Comparison of ENCODE assay signal across 20 cellular contexts in genomic region chr5:176789873-176790615, GRCh38. TPM values are rescaled to one million over a fixed set of nuclear protein-coding genes. Genes with fewer than 3 reads are reported as not detected.
DNase-seq lines count a peak whose midpoint lies in the region; ATAC-seq, FAIRE-seq and TF ChIP-seq lines count a peak whose summit lies in the region.
"Had no signal": no experiment of that assay in that cellular context is flagged by ENCODE, and none has a peak within 500 bp of the region (broad histone marks: within the 10 kb centered on the region; RNA-seq: fewer than 3 reads in every experiment).

No MANE protein-coding gene starts in this region.

- intact Hi-C loops in natural killer cell (cut with micrococcal nuclease), result no loop called here

- peak; percentile 34 for DNase-seq in natural killer cell treated with Interleukin-12 subunit alpha and Interleukin-12 subunit beta and Interleukin-15 and Interleukin-18, amount 100 ng/mL, for 72 hours (ENCODE audit: low spot score)
- DNase-seq in natural killer cell (no peak), NCI-H345 treated with DMSO at 0.1 percent for 48 hours (lab: John Stamatoyannopoulos, UW; ENCODE audit: unreplicated experiment) (peak; percentile 37), foreskin keratinocyte (peak in 1 of 2 donors; percentile 60), urothelium cell line (ENCODE audit: low spot score) (peak; percentile 35)
- no peak for DNase-seq in activated naive CD4-positive, alpha-beta T cell treated with anti-CD3 and anti-CD28 coated beads, Interleukin-2, amount 50 U/mL, for 16 hours
- no peak for DNase-seq in stimulated activated CD4-positive, alpha-beta T cell treated with anti-CD3 and anti-CD28 coated beads, Interleukin-4, amount 100 ng/mL, for 24 hours
- DNase-seq: activated CD4-positive, CD25-positive, alpha-beta regulatory T cell; adrenal gland; GF-D8; NCI-H1694; NCI-H524 treated with DMSO at 0.1 percent for 48 hours; stimulated activated CD4-positive, alpha-beta T cell treated with anti-CD3 and anti-CD28 coated beads, Interleukin-2, amount 100 ng/mL, for 24 hours had no signal

- H3K4me1 Mint-ChIP-seq in natural killer cell treated with Interleukin-12 subunit alpha and Interleukin-12 subunit beta and Interleukin-15 and Interleukin-18, amount 100 ng/mL, for 72 hours (ENCODE audit: low read depth in 2 of 2), result no peaks in the 10 kb centered on the region
- no peaks in the 10 kb centered on the region for H3K4me1 Mint-ChIP-seq in natural killer cell
- H3K4me1 Mint-ChIP-seq: CD8-positive, alpha-beta memory T cell had no signal

- no peaks in the 10 kb centered on the region for H3K27me3 ChIP-seq in foreskin keratinocyte
- H3K27me3 ChIP-seq: vagina had no signal

- peaks cover 34 to 42% of the 10 kb centered on the region in 2 donors for H3K27me3 Mint-ChIP-seq in natural killer cell treated with Interleukin-12 subunit alpha and Interleukin-12 subunit beta and Interleukin-15 and Interleukin-18, amount 100 ng/mL, for 72 hours
- H3K27me3 Mint-ChIP-seq in natural killer cell (ENCODE audit: low read depth in 2 of 2), result peaks cover 32% of the 10 kb centered on the region in 2 donors

- no peaks in the 10 kb centered on the region for H3K9me3 Mint-ChIP-seq in natural killer cell treated with Interleukin-12 subunit alpha and Interleukin-12 subunit beta and Interleukin-15 and Interleukin-18, amount 100 ng/mL, for 72 hours
- no peaks in the 10 kb centered on the region for H3K9me3 Mint-ChIP-seq in natural killer cell
- H3K9me3 Mint-ChIP-seq: activated T-helper 1 cell treated with anti-CD3 and anti-CD28 coated beads, Interleukin-12 subunit alpha, Interleukin-12 subunit beta, Interleukin-2, Interleukin-4 antibody, amounts not matched to agents 30 ng/mL and 10 ng/mL and 1 ng/mL, durations not matched to agents 14 hours and 24 hours and 36 hours; CD8-positive, alpha-beta memory T cell had no signal

- H3K4me3 Mint-ChIP-seq in natural killer cell treated with Interleukin-12 subunit alpha and Interleukin-12 subunit beta and Interleukin-15 and Interleukin-18, amount 100 ng/mL, for 72 hours, result no peak overlapping the region
- no peak overlapping the region for H3K4me3 Mint-ChIP-seq in natural killer cell
- H3K4me3 Mint-ChIP-seq: activated T-helper 1 cell treated with anti-CD3 and anti-CD28 coated beads, Interleukin-12 subunit alpha, Interleukin-12 subunit beta, Interleukin-2, Interleukin-4 antibody, amounts not matched to agents 30 ng/mL and 10 ng/mL and 1 ng/mL, durations not matched to agents 14 hours and 24 hours and 36 hours; CD8-positive, alpha-beta memory T cell had no signal

- H3K4me1 ChIP-seq in foreskin keratinocyte, result peaks cover 18% of the 10 kb centered on the region
- H3K4me1 ChIP-seq: adrenal gland, vagina had no signal

- H3K27ac Mint-ChIP-seq in natural killer cell treated with Interleukin-12 subunit alpha and Interleukin-12 subunit beta and Interleukin-15 and Interleukin-18, amount 100 ng/mL, for 72 hours, result no peak overlapping the region
- H3K27ac Mint-ChIP-seq in natural killer cell, result no peak overlapping the region
- H3K27ac Mint-ChIP-seq: activated T-helper 1 cell treated with anti-CD3 and anti-CD28 coated beads, Interleukin-12 subunit alpha, Interleukin-12 subunit beta, Interleukin-2, Interleukin-4 antibody, amounts not matched to agents 30 ng/mL and 10 ng/mL and 1 ng/mL, durations not matched to agents 14 hours and 24 hours and 36 hours; CD8-positive, alpha-beta memory T cell had no signal

- FAIRE-seq in urothelium cell line (lab: Jason Lieb, UNC), result no peak
- FAIRE-seq: GM12891 had no signal

- TF ChIP-seq CTCF in natural killer cell (IDR thresholded peaks at IDR 0.05) (no peak), foreskin keratinocyte (conservative IDR thresholded peaks at IDR 0.05) (no peak)

- ATAC-seq in natural killer cell treated with Interleukin-12 subunit alpha and Interleukin-12 subunit beta and Interleukin-15 and Interleukin-18, amount 100 ng/mL, for 72 hours, result no peak
- ATAC-seq in natural killer cell (no peak), foreskin keratinocyte (peak; percentile 66), GM19467 (IDR thresholded peaks at IDR 0.05; ENCODE audit: unreplicated experiment) (no peak)

- H3K36me3 Mint-ChIP-seq in natural killer cell treated with Interleukin-12 subunit alpha and Interleukin-12 subunit beta and Interleukin-15 and Interleukin-18, amount 100 ng/mL, for 72 hours, result no peaks in the 10 kb centered on the region
- H3K36me3 Mint-ChIP-seq in natural killer cell, result no peaks in the 10 kb centered on the region
- H3K36me3 Mint-ChIP-seq: CD8-positive, alpha-beta memory T cell had no signal

- H3K27ac ChIP-seq in foreskin keratinocyte, result no peak overlapping the region
- H3K27ac ChIP-seq: adrenal gland, vagina had no signal

RNA-seq across cellular contexts. Expression of gene UNC5A, which starts 20.3 kb away (rescaled TPM):
- total RNA-seq in natural killer cell treated with Interleukin-12 subunit alpha and Interleukin-12 subunit beta and Interleukin-15 and Interleukin-18, amount 100 ng/mL, for 72 hours, result not detected
- total RNA-seq in natural killer cell, result not detected
- 0.18 and 0.51 TPM in 2 replicates for total RNA-seq in foreskin keratinocyte
- 0.18 and 0.46 TPM in 2 replicates for polyA plus RNA-seq in foreskin keratinocyte
- total RNA-seq: activated T-helper 1 cell treated with anti-CD3 and anti-CD28 coated beads, Interleukin-12 subunit alpha, Interleukin-12 subunit beta, Interleukin-2, Interleukin-4 antibody, amounts not matched to agents 30 ng/mL and 10 ng/mL and 1 ng/mL, durations not matched to agents 14 hours and 24 hours and 36 hours; CD8-positive, alpha-beta memory T cell; osteocyte; SK-MEL-5; vagina had no signal
- polyA plus RNA-seq: CD8-positive, alpha-beta memory T cell had no signal

Comparison
In these comparisons a context has a peak if more than half of its experiments do, and no peak if none do; other contexts are left out.
1. DNase-seq: peak in natural killer cell treated with Interleukin-12 subunit alpha and Interleukin-12 subunit beta and Interleukin-15 and Interleukin-18, amount 100 ng/mL, for 72 hours (single experiment), NCI-H345 treated with DMSO at 0.1 percent for 48 hours (single experiment) and urothelium cell line (single experiment); none in natural killer cell (single experiment), activated naive CD4-positive, alpha-beta T cell treated with anti-CD3 and anti-CD28 coated beads, Interleukin-2, amount 50 U/mL, for 16 hours (single experiment) and stimulated activated CD4-positive, alpha-beta T cell treated with anti-CD3 and anti-CD28 coated beads, Interleukin-4, amount 100 ng/mL, for 24 hours (single experiment).